Comparison of ENCODE assay signal across 15 cellular contexts in genomic region chr6:148709577-148709976, GRCh38. TPM values are rescaled to one million over a fixed set of nuclear protein-coding genes. Genes with fewer than 3 reads are reported as not detected.
DNase-seq lines count a peak whose midpoint lies in the region; ATAC-seq and TF ChIP-seq lines count a peak whose summit lies in the region.
"Had no signal": no experiment of that assay in that cellular context is flagged by ENCODE, and none has a peak within 500 bp of the region (broad histone marks: within the 10 kb centered on the region; RNA-seq: fewer than 3 reads in every experiment).

No MANE protein-coding gene starts in this region.

- H3K27me3 Mint-ChIP-seq in neural progenitor cell (ENCODE audit: insufficient read depth, low read depth): peaks cover 2% of the 10 kb centered on the region

- H3K4me1 ChIP-seq in GM23248 (ENCODE audit: insufficient read depth) (peaks cover 18% of the 10 kb centered on the region), fibroblast of lung (ENCODE audit: control insufficient read depth, extremely low read depth, insufficient read depth, low read length) (no peaks in the 10 kb centered on the region), tibial nerve (peaks cover 0 to 38% (median 4%) of the 10 kb centered on the region in 4 donors), neural progenitor cell (peaks cover 8% of the 10 kb centered on the region)
- H3K4me1 ChIP-seq: Caco-2 had no signal

- peaks cover 2% of the 10 kb centered on the region for H3K9me3 Mint-ChIP-seq in neural progenitor cell

- H3K27ac ChIP-seq in GM23248 (no peak overlapping the region), fibroblast of lung (ENCODE audit: insufficient read depth, low read length) (no peak overlapping the region), tibial nerve (peak overlapping the region; percentile 32 to 83 (median 59)), neural progenitor cell (no peak overlapping the region)

- 28 to 45% methylated on average over 1 of the region's 1 CpG for WGBS in GM23248 (ENCODE audit: low coverage in 1 of 2, low lambda C conversion rate in 2 of 2, missing lambda C conversion rate in 2 of 2), 2 experiments
- WGBS in tibial nerve, 2 donors: 8 to 10% methylated on average over 1 of the region's 1 CpG

- H3K36me3 Mint-ChIP-seq in neural progenitor cell: no peaks in the 10 kb centered on the region

- H3K4me3 ChIP-seq in GM23248 (no peak overlapping the region), fibroblast of lung (replicated peaks in 1 of 4; ENCODE audit: control extremely low read depth in 1 of 4, insufficient read depth in 1 of 4, low read depth in 3 of 4, low read length in 4 of 4) (no peak overlapping the region), tibial nerve (no peak overlapping the region), neural progenitor cell (no peak overlapping the region)
- H3K4me3 ChIP-seq: GM23338 had no signal

- DNase-seq in GM23248: peak; percentile 7
- DNase-seq in NCI-H82 treated with DMSO at 0.1 percent for 48 hours (lab: John Stamatoyannopoulos, UW; ENCODE audit: unreplicated experiment): peak; percentile 14
- DNase-seq in fibroblast of lung (ENCODE audit: low read depth in 2 of 2): peak; percentile 17 to 38
- DNase-seq in tibial nerve (ENCODE audit: low spot score in 2 of 2): no peak
- DNase-seq in pons (ENCODE audit: low spot score): no peak
- no peak for DNase-seq in neural progenitor cell (ENCODE audit: low spot score)
- DNase-seq: Caco-2, DMS53, NCI-H187 treated with DMSO at 0.1 percent for 48 hours, NCI-H345, SW 1271 had no signal

- no peak for TF ChIP-seq EP300 in tibial nerve (IDR thresholded peaks at IDR 0.05)

- H3K9me3 ChIP-seq in GM23248 (ENCODE audit: low read depth): no peaks in the 10 kb centered on the region
- H3K9me3 ChIP-seq in fibroblast of lung (ENCODE audit: control insufficient read depth, insufficient read depth, low read depth, low read length): no peaks in the 10 kb centered on the region
- H3K9me3 ChIP-seq in tibial nerve: peaks cover 0 to 10% (median 3%) of the 10 kb centered on the region in 4 donors
- H3K9me3 ChIP-seq in neural progenitor cell (ENCODE audit: low read depth): peaks cover 9% of the 10 kb centered on the region

- in situ Hi-C loops in GM23248 (cut with MboI): no loop called here

- H3K9ac ChIP-seq in GM23248 (no peak overlapping the region), fibroblast of lung (ENCODE audit: insufficient read depth, low read length) (no peak overlapping the region), neural progenitor cell (no peak overlapping the region)

- H3K36me3 ChIP-seq in GM23248 (ENCODE audit: low read depth) (no peaks in the 10 kb centered on the region), fibroblast of lung (ENCODE audit: control insufficient read depth, insufficient read depth, low read length) (no peaks in the 10 kb centered on the region), tibial nerve (no peaks in the 10 kb centered on the region), neural progenitor cell (peaks cover 9% of the 10 kb centered on the region)

- H3F3A ChIP-seq in GM23248 (ENCODE audit: insufficient read depth) (peaks cover 12% of the 10 kb centered on the region), neural progenitor cell (ENCODE audit: low read depth) (peaks cover 10% of the 10 kb centered on the region)

- H4K20me1 ChIP-seq in GM23248 (ENCODE audit: insufficient read depth) (no peaks in the 10 kb centered on the region), fibroblast of lung (ENCODE audit: control insufficient read depth, extremely low read depth, insufficient read depth, low read length) (no peaks in the 10 kb centered on the region), neural progenitor cell (ENCODE audit: low read depth) (no peaks in the 10 kb centered on the region)

- TF ChIP-seq CTCF in fibroblast of lung (conservative IDR thresholded peaks at IDR 0.05 in 1 of 2, IDR thresholded peaks at IDR 0.05 in 1 of 2; ENCODE audit: low read depth in 1 of 2, low read length in 2 of 2) (no peak), tibial nerve (IDR thresholded peaks at IDR 0.05) (no peak), neural progenitor cell (IDR thresholded peaks at IDR 0.05) (no peak)

- peaks cover 12% of the 10 kb centered on the region for H3K4me1 Mint-ChIP-seq in neural progenitor cell
- H3K4me1 Mint-ChIP-seq: GM23338 had no signal

- no peaks in the 10 kb centered on the region for H3K9me2 ChIP-seq in GM23248 (ENCODE audit: insufficient read depth)

- no peaks in the 10 kb centered on the region for H3K79me2 ChIP-seq in GM23248 (ENCODE audit: insufficient read depth)
- H3K79me2 ChIP-seq in fibroblast of lung (ENCODE audit: control insufficient read depth, insufficient read depth, low read length): no peaks in the 10 kb centered on the region
- no peaks in the 10 kb centered on the region for H3K79me2 ChIP-seq in neural progenitor cell (ENCODE audit: low read depth)

- H3K27ac Mint-ChIP-seq in neural progenitor cell: no peak overlapping the region
- H3K27ac Mint-ChIP-seq: GM23338 had no signal

- H2AFZ ChIP-seq in GM23248 (no peak overlapping the region), fibroblast of lung (ENCODE audit: low read length) (no peak overlapping the region), neural progenitor cell (replicated peaks) (no peak overlapping the region)
- H2AFZ ChIP-seq: GM23338 had no signal

- no peak overlapping the region for H3K4me3 Mint-ChIP-seq in neural progenitor cell
- H3K4me3 Mint-ChIP-seq: GM23338 had no signal

- H3K27me3 ChIP-seq in GM23248 (replicated peaks; ENCODE audit: insufficient read depth) (no peaks in the 10 kb centered on the region), fibroblast of lung (ENCODE audit: control insufficient read depth, insufficient read depth, low read length) (no peaks in the 10 kb centered on the region), tibial nerve (no peaks in the 10 kb centered on the region), neural progenitor cell (no peaks in the 10 kb centered on the region)

- H3K4me2 ChIP-seq in GM23248 (ENCODE audit: unreplicated experiment) (no peak overlapping the region), fibroblast of lung (ENCODE audit: extremely low read depth, insufficient read depth, low read length) (no peak overlapping the region), neural progenitor cell (no peak overlapping the region)
- H3K4me2 ChIP-seq: GM23338 had no signal

- no peak for ATAC-seq in HG02571 (IDR thresholded peaks at IDR 0.05; ENCODE audit: unreplicated experiment)
- ATAC-seq: GM23338, HepG2 had no signal

- TF ChIP-seq POLR2A in tibial nerve (IDR thresholded peaks at IDR 0.05): no peak

RNA-seq across cellular contexts. Expression of gene UST, which starts 37.3 kb away (rescaled TPM):
- 23.1 and 23.3 TPM in 2 replicates for total RNA-seq in GM23248 (2014; rRNA removed; shearing (Covaris generic))
- polyA plus RNA-seq in GM23248 (2016; fragmentation: Nextera tagmentation; extraction: Ambion mirVana) (10.1 and 11.2 TPM in 2 replicates), fibroblast of lung (6.8 and 9.7 TPM in 2 replicates)
- total RNA-seq in fibroblast of lung (19.5 and 20.0 TPM in 2 replicates), tibial nerve (10 to 100 TPM; 13.5 to 47.1 (median 33.0) TPM), neural progenitor cell (ENCODE audit: low replicate concordance) (33.3 and 33.9 TPM in 2 replicates)
- polyA plus RNA-seq in fibroblast of lung (2012): 6.2 and 7.6 TPM in 2 replicates
- 3.1 and 12.2 TPM in 2 replicates for polyA minus RNA-seq in fibroblast of lung (ENCODE audit: low replicate concordance)
- total RNA-seq: Caco-2, G401 had no signal
- polyA plus RNA-seq: HepG2 had no signal

Comparison
In these comparisons a context has a peak if more than half of its experiments do, and no peak if none do; other contexts are left out.
1. DNase-seq: peak in GM23248 (single experiment), NCI-H82 treated with DMSO at 0.1 percent for 48 hours (single experiment) and fibroblast of lung (2 of 2); none in tibial nerve (0 of 2), pons (single experiment) and neural progenitor cell (single experiment).
2. H3K27ac ChIP-seq: peak in tibial nerve (4 of 4); none in GM23248 (single experiment), fibroblast of lung (single experiment) and neural progenitor cell (single experiment).